In the genomic region with DNA sequence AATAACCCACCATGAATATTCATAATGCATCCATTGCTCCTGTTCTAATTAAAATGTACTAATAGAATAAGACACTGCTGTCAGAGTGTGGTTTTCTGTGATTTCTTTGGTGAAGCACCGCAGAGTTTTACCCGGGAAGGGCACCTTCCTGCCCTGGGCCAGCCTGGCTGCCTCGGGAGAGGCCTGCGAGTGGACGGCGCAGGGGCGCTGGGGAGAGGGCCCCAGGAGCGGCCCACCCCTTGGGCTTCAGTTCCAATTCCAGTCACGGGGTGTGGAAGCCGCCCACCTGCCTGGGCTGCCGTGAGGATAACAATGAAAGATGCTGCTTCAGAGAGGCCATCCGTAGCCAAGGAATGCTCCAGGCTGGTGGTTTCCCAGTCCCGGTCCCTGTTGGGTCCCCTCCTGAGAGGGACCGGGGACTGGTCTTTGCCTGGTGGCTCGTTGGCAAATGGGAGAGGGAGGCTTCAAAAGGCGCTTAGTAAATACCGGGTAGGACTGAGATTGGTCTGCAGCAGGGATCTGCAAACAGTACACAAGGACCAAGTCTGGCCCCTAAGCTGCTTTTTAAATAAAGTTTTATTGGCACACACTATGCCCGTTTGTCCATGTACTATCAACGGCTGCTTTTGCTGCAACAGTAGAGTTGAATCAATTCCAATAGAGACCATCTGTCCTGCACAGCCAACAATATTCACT, we compare ENCODE assay signal across 15 cellular contexts. TPM values are rescaled to one million over a fixed set of nuclear protein-coding genes. Genes with fewer than 3 reads are reported as not detected.
DNase-seq lines count a peak whose midpoint lies in the region; ATAC-seq and TF ChIP-seq lines count a peak whose summit lies in the region.
"Had no signal": no experiment of that assay in that cellular context is flagged by ENCODE, and none has a peak within 500 bp of the region (broad histone marks: within the 10 kb centered on the region; RNA-seq: fewer than 3 reads in every experiment).

No MANE protein-coding gene starts in this region.

- no peak overlapping the region for H3K4me2 ChIP-seq in OCI-LY7 (ENCODE audit: low read length)
- H3K4me2 ChIP-seq: A549 had no signal

- H3K27me3 ChIP-seq in tibial artery: no peaks in the 10 kb centered on the region
- H3K27me3 ChIP-seq: BE2C had no signal

- ATAC-seq in GM18505 (IDR thresholded peaks at IDR 0.05; ENCODE audit: unreplicated experiment): no peak
- no peak for ATAC-seq in HG03520 (IDR thresholded peaks at IDR 0.05; ENCODE audit: unreplicated experiment)
- ATAC-seq: A549 had no signal

- CTCF ChIA-PET in OCI-LY7 (lab: Charles Lee; ENCODE audit: unreplicated experiment): no interaction called here

- H3K36me3 ChIP-seq in OCI-LY7 (ENCODE audit: insufficient read depth, low read length) (peaks cover 100% of the 10 kb centered on the region), tibial artery (peaks cover 22 to 81% (median 53%) of the 10 kb centered on the region in 3 donors)

- H3K9me2 ChIP-seq in OCI-LY7 (ENCODE audit: insufficient read depth, low read length): no peaks in the 10 kb centered on the region

- no peak overlapping the region for H2AFZ ChIP-seq in OCI-LY7 (ENCODE audit: low read length)

- TF ChIP-seq CTCF in OCI-LY7 (conservative IDR thresholded peaks at IDR 0.05; ENCODE audit: low read length): no peak
- no peak for TF ChIP-seq CTCF in tibial artery (IDR thresholded peaks at IDR 0.05)

- peak; percentile 78 for DNase-seq in DMS 273 (lab: John Stamatoyannopoulos, UW; ENCODE audit: unreplicated experiment)
- peak; percentile 40 for DNase-seq in OCI-LY7 (ENCODE audit: low spot score)
- peak; percentile 41 for DNase-seq in cerebellar cortex (ENCODE audit: low spot score)
- DNase-seq in NCI-H2029 treated with DMSO at 0.1 percent for 48 hours (lab: John Stamatoyannopoulos, UW): no peak
- no peak for DNase-seq in HPDE6-E6E7 (ENCODE audit: extremely low spot score)
- no peak for DNase-seq in tibial artery
- DNase-seq: BE2C, COR-L47, HFFc6, KBM-7 had no signal

- H3K4me3 ChIP-seq in OCI-LY7 (ENCODE audit: low read depth, low read length, poor library complexity, severe bottlenecking) (no peak overlapping the region), tibial artery (no peak overlapping the region)
- H3K4me3 ChIP-seq: A549, HAP-1 had no signal

- intact Hi-C loops in OCI-LY7 (cut with micrococcal nuclease; ENCODE audit: unreplicated experiment) (no loop called here), tibial artery (cut with DNase I; ENCODE audit: low total_unique reads) (loop anchor here (5.0 kb wide), 1 partner anchor 38 kb away; no protein-coding TSS in a partner anchor)

- TF ChIP-seq POLR2A in GM18505 (IDR thresholded peaks at IDR 0.05; ENCODE audit: borderline replicate concordance, extremely low read depth, insufficient read depth, insufficient read length): peak; percentile 2

- H3K27ac ChIP-seq in OCI-LY7 (ENCODE audit: low read depth, low read length, poor library complexity, severe bottlenecking): peak overlapping the region; percentile 11
- no peak overlapping the region for H3K27ac ChIP-seq in tibial artery
- H3K27ac ChIP-seq: A549, C4-2B had no signal

- POLR2A ChIA-PET in OCI-LY7 (lab: Charles Lee): interaction anchor here (0.7 kb wide), 1 partner anchor 35 kb away, joined by 3 read pairs; no protein-coding TSS in a partner anchor

- H4K20me1 ChIP-seq in OCI-LY7 (ENCODE audit: insufficient read depth, low read length): peaks cover 29% of the 10 kb centered on the region

- H3K9me3 ChIP-seq in OCI-LY7 (ENCODE audit: low read length) (no peaks in the 10 kb centered on the region), tibial artery (no peaks in the 10 kb centered on the region)
- H3K9me3 ChIP-seq: BE2C, HAP-1 had no signal

- H3K4me1 ChIP-seq in OCI-LY7 (ENCODE audit: insufficient read depth, low read length, poor library complexity, severe bottlenecking) (no peaks in the 10 kb centered on the region), tibial artery (no peaks in the 10 kb centered on the region)
- H3K4me1 ChIP-seq: BE2C, HAP-1 had no signal

- BruUV-seq in OCI-LY7 (replicated peaks; lab: Mats Ljungman, UMichigan): no TSS peak

- peaks cover 98% of the 10 kb centered on the region for H3K79me2 ChIP-seq in OCI-LY7 (ENCODE audit: insufficient read depth, low read depth, low read length)

RNA-seq across cellular contexts. Expression of gene TCF3, which starts 18.0 kb away (rescaled TPM):
- 413 and 518 TPM in 2 replicates for total RNA-seq in OCI-LY7 (2014; rRNA removed; shearing (Covaris generic))
- total RNA-seq in OCI-LY7 (2022): 811 and 878 TPM in 2 replicates

RNA-seq across cellular contexts. Expression of gene UQCR11, which starts 29.1 kb away (rescaled TPM):
- total RNA-seq in OCI-LY7 (2014; rRNA removed; shearing (Covaris generic)): 85.3 and 86.2 TPM in 2 replicates
- 143 and 187 TPM in 2 replicates for total RNA-seq in OCI-LY7 (2022)

RNA-seq across cellular contexts. Expression of gene MBD3, which starts 41.7 kb away (rescaled TPM):
- 147 and 172 TPM in 2 replicates for total RNA-seq in OCI-LY7 (2014; rRNA removed; shearing (Covaris generic))
- 168 TPM in 2 replicates for total RNA-seq in OCI-LY7 (2022)

Comparison
In these comparisons a context has a peak if more than half of its experiments do, and no peak if none do; other contexts are left out.
1. DNase-seq: peak in DMS 273 (single experiment), OCI-LY7 (single experiment) and cerebellar cortex (single experiment); none in NCI-H2029 treated with DMSO at 0.1 percent for 48 hours (single experiment), HPDE6-E6E7 (single experiment) and tibial artery (0 of 2).